Comparison of ENCODE assay signal across 1 cellular context in genomic region chr14:104978774-104979691, GRCh38.
A peak's percentile ranks its signal among the peaks of the same experiment; 100 is the strongest.
TF ChIP-seq lines count a peak whose summit lies in the region.

No MANE protein-coding gene starts in this region.

TF ChIP-seq in HEK293, 187 proteins besides CTCF, POLR2A, EP300 and RAD21 (continued from another document):
- TF ChIP-seq HIC1 (tag by site-specific recombination; IDR thresholded peaks at IDR 0.05) (0 out of 2 replicates have a peak, but pooled peaks have one; percentile 16), ZFHX2 (tag by site-specific recombination; conservative IDR thresholded peaks at IDR 0.05) (peak; percentile 44), ZBTB20 (tag by site-specific recombination; IDR thresholded peaks at IDR 0.05) (0 out of 2 replicates have a peak, but pooled peaks have one; percentile 19), ZIC2 (tag by site-specific recombination; IDR thresholded peaks at IDR 0.05) (peak; percentile 95), ZNF792 (tag by site-specific recombination; IDR thresholded peaks at IDR 0.05) (no peak)
